ENCODE assay signal across 8 cellular contexts in genomic region chr19:38869160-38869835, GRCh38. TPM values are rescaled to one million over a fixed set of nuclear protein-coding genes. Genes with fewer than 3 reads are reported as not detected.
DNase-seq lines count a peak whose midpoint lies in the region; ATAC-seq and TF ChIP-seq lines count a peak whose summit lies in the region.

No MANE protein-coding gene starts in this region.

- H3K9me2 ChIP-seq in OCI-LY1 (ENCODE audit: low read depth, low read length), result no peaks in the 10 kb centered on the region

- H3K79me2 ChIP-seq in OCI-LY1 (ENCODE audit: insufficient read depth, low read length), result no peaks in the 10 kb centered on the region

- H3K4me2 ChIP-seq in OCI-LY1 (ENCODE audit: low read length), result peak overlapping the region; percentile 92

- peaks cover 38 to 66% (median 58%) of the 10 kb centered on the region in 3 donors for H3K4me1 Mint-ChIP-seq in CD8-positive, alpha-beta memory T cell
- peaks cover 7% of the 10 kb centered on the region for H3K4me1 Mint-ChIP-seq in endothelial cell (ENCODE audit: unreplicated experiment)
- H3K4me1 Mint-ChIP-seq in natural killer cell treated with Interleukin-12 subunit alpha and Interleukin-12 subunit beta and Interleukin-15 and Interleukin-18, amount 100 ng/mL, for 72 hours (ENCODE audit: low read depth in 2 of 2), result peaks cover 27 to 38% of the 10 kb centered on the region in 2 donors

- H4K20me1 ChIP-seq in OCI-LY1 (ENCODE audit: insufficient read depth, low read length), result no peaks in the 10 kb centered on the region

- H2AFZ ChIP-seq in OCI-LY1 (ENCODE audit: low read length), result no peak overlapping the region

- peak overlapping the region; percentile 48 to 97 (median 94) for H3K27ac Mint-ChIP-seq in CD8-positive, alpha-beta memory T cell
- H3K27ac Mint-ChIP-seq in endothelial cell (ENCODE audit: unreplicated experiment), result no peak overlapping the region
- peak overlapping the region; percentile 81 to 84 for H3K27ac Mint-ChIP-seq in natural killer cell treated with Interleukin-12 subunit alpha and Interleukin-12 subunit beta and Interleukin-15 and Interleukin-18, amount 100 ng/mL, for 72 hours

- peaks cover 6% of the 10 kb centered on the region; the same call in 1 of the 2 replicates for H3F3A ChIP-seq in OCI-LY1 (ENCODE audit: insufficient read depth, low read length)

- TF ChIP-seq CTCF in OCI-LY1 (IDR thresholded peaks at IDR 0.05; ENCODE audit: low read length) (no peak), endothelial cell (IDR thresholded peaks at IDR 0.05; ENCODE audit: unreplicated experiment) (no peak)

- H3K27me3 Mint-ChIP-seq in CD8-positive, alpha-beta memory T cell, result no peaks in the 10 kb centered on the region
- H3K27me3 Mint-ChIP-seq in endothelial cell (ENCODE audit: unreplicated experiment), result no peaks in the 10 kb centered on the region
- H3K27me3 Mint-ChIP-seq in natural killer cell treated with Interleukin-12 subunit alpha and Interleukin-12 subunit beta and Interleukin-15 and Interleukin-18, amount 100 ng/mL, for 72 hours, result no peaks in the 10 kb centered on the region

- POLR2A ChIA-PET in CD8-positive, alpha-beta memory T cell (lab: Charles Lee), result interaction anchor here (0.7 to 3.7 kb wide), 8 partner anchors 8 to 135 kb away, joined by 3 to 33 read pairs (median 6); partner anchors contain the start of gene ECH1

- peak in 3 of 5 donors; percentile 38 to 57 (median 42) for DNase-seq in CD8-positive, alpha-beta memory T cell
- no peak for DNase-seq in endothelial cell (ENCODE audit: low spot score)
- no peak for DNase-seq in natural killer cell treated with Interleukin-12 subunit alpha and Interleukin-12 subunit beta and Interleukin-15 and Interleukin-18, amount 100 ng/mL, for 72 hours (ENCODE audit: low spot score)
- no peak for DNase-seq in OCI-M2 (lab: John Stamatoyannopoulos, UW; ENCODE audit: unreplicated experiment)
- DNase-seq in MV-4-11 (lab: John Stamatoyannopoulos, UW), result no peak
- no peak for DNase-seq in cerebellar nuclear complex (lab: John Stamatoyannopoulos, UW)

- peak overlapping the region; percentile 78 for H3K4me3 ChIP-seq in CD8-positive, alpha-beta memory T cell (ENCODE audit: low read length)
- H3K4me3 ChIP-seq in OCI-LY1 (ENCODE audit: low read depth, low read length, poor library complexity, severe bottlenecking), result peak overlapping the region; percentile 64

- H3K9ac ChIP-seq in OCI-LY1 (ENCODE audit: low read length), result peak overlapping the region; percentile 77

- no peaks in the 10 kb centered on the region for H3K9me3 ChIP-seq in CD8-positive, alpha-beta memory T cell (ENCODE audit: low read length)
- H3K9me3 ChIP-seq in OCI-LY1 (ENCODE audit: low read length), result no peaks in the 10 kb centered on the region

- no peaks in the 10 kb centered on the region for H3K36me3 ChIP-seq in CD8-positive, alpha-beta memory T cell (ENCODE audit: insufficient read depth, low read length)
- 0 out of 2 replicates have a peak, but pooled peaks cover 6% of the 10 kb centered on the region for H3K36me3 ChIP-seq in OCI-LY1 (ENCODE audit: insufficient read depth, low read length)

- H3K36me3 Mint-ChIP-seq in CD8-positive, alpha-beta memory T cell, result peaks cover 3 to 34% (median 7%) of the 10 kb centered on the region in 3 donors
- H3K36me3 Mint-ChIP-seq in endothelial cell (ENCODE audit: low read depth, unreplicated experiment), result peaks cover 4% of the 10 kb centered on the region
- H3K36me3 Mint-ChIP-seq in natural killer cell treated with Interleukin-12 subunit alpha and Interleukin-12 subunit beta and Interleukin-15 and Interleukin-18, amount 100 ng/mL, for 72 hours, result no peaks in the 10 kb centered on the region

- peaks cover 44% of the 10 kb centered on the region for H3K4me1 ChIP-seq in CD8-positive, alpha-beta memory T cell (ENCODE audit: insufficient read depth, low read length)
- H3K4me1 ChIP-seq in OCI-LY1 (ENCODE audit: insufficient read depth, low read length, severe bottlenecking), result peaks cover 58% of the 10 kb centered on the region

- no peaks in the 10 kb centered on the region for H3K27me3 ChIP-seq in CD8-positive, alpha-beta memory T cell (ENCODE audit: insufficient read depth, low read length, poor library complexity, severe bottlenecking)
- no peaks in the 10 kb centered on the region for H3K27me3 ChIP-seq in OCI-LY1 (ENCODE audit: insufficient read depth, low read length)

- peaks cover 0 to 2% (median 0%) of the 10 kb centered on the region in 5 donors for H3K9me3 Mint-ChIP-seq in CD8-positive, alpha-beta memory T cell
- no peaks in the 10 kb centered on the region for H3K9me3 Mint-ChIP-seq in endothelial cell (ENCODE audit: unreplicated experiment)
- peaks cover 6% of the 10 kb centered on the region for H3K9me3 Mint-ChIP-seq in natural killer cell treated with Interleukin-12 subunit alpha and Interleukin-12 subunit beta and Interleukin-15 and Interleukin-18, amount 100 ng/mL, for 72 hours

- H3K27ac ChIP-seq in CD8-positive, alpha-beta memory T cell (ENCODE audit: low read depth, low read length), result peak overlapping the region; percentile 66
- peak overlapping the region; percentile 84 for H3K27ac ChIP-seq in OCI-LY1 (ENCODE audit: low read depth, low read length, poor library complexity, severe bottlenecking)

- ATAC-seq in natural killer cell treated with Interleukin-12 subunit alpha and Interleukin-12 subunit beta and Interleukin-15 and Interleukin-18, amount 100 ng/mL, for 72 hours, result peak in 1 of 2 donors; percentile 14
- ATAC-seq in HG02763 (IDR thresholded peaks at IDR 0.05; ENCODE audit: unreplicated experiment), result no peak

- CTCF ChIA-PET in CD8-positive, alpha-beta memory T cell (lab: Charles Lee), result interaction anchor here (0.7 to 4.6 kb wide), 23 partner anchors 9 to 467 kb away, joined by 3 to 38 read pairs (median 5); partner anchors contain the start of genes ECH1, FAM98C, MRPS12 and NFKBIB

- H3K4me3 Mint-ChIP-seq in CD8-positive, alpha-beta memory T cell, result peak overlapping the region; percentile 87 to 94 (median 91)
- peak overlapping the region; percentile 37 for H3K4me3 Mint-ChIP-seq in endothelial cell (ENCODE audit: unreplicated experiment)
- H3K4me3 Mint-ChIP-seq in natural killer cell treated with Interleukin-12 subunit alpha and Interleukin-12 subunit beta and Interleukin-15 and Interleukin-18, amount 100 ng/mL, for 72 hours, result peak overlapping the region; percentile 90

RNA-seq across cellular contexts. Expression of gene RINL, which starts 8.8 kb away (rescaled TPM):
- total RNA-seq in CD8-positive, alpha-beta memory T cell, result 10 to 100 TPM; 82.3 to 85.4 TPM
- polyA plus RNA-seq in CD8-positive, alpha-beta memory T cell, result 42.6 TPM
- total RNA-seq in endothelial cell (ENCODE audit: unreplicated experiment), result 5.6 TPM
- total RNA-seq in natural killer cell treated with Interleukin-12 subunit alpha and Interleukin-12 subunit beta and Interleukin-15 and Interleukin-18, amount 100 ng/mL, for 72 hours, result 10 to 100 TPM; 58.1 to 63.8 TPM

RNA-seq across cellular contexts. Expression of gene HNRNPL, which starts 19.5 kb away (rescaled TPM):
- 100 to 1,000 TPM; 656 to 679 TPM for total RNA-seq in CD8-positive, alpha-beta memory T cell
- 73.4 TPM for polyA plus RNA-seq in CD8-positive, alpha-beta memory T cell
- 343 TPM for total RNA-seq in endothelial cell (ENCODE audit: unreplicated experiment)
- 100 to 1,000 TPM; 559 to 561 TPM for total RNA-seq in natural killer cell treated with Interleukin-12 subunit alpha and Interleukin-12 subunit beta and Interleukin-15 and Interleukin-18, amount 100 ng/mL, for 72 hours

RNA-seq across cellular contexts. Expression of gene SIRT2, which starts 30.1 kb away (rescaled TPM):
- 10 to 100 TPM; 33.6 to 36.5 TPM for total RNA-seq in CD8-positive, alpha-beta memory T cell
- polyA plus RNA-seq in CD8-positive, alpha-beta memory T cell, result 51.2 TPM
- 45.9 TPM for total RNA-seq in endothelial cell (ENCODE audit: unreplicated experiment)
- 10 to 100 TPM; 60.9 to 87.3 TPM for total RNA-seq in natural killer cell treated with Interleukin-12 subunit alpha and Interleukin-12 subunit beta and Interleukin-15 and Interleukin-18, amount 100 ng/mL, for 72 hours

RNA-seq across cellular contexts. Expression of gene NFKBIB, which starts 30.5 kb away (rescaled TPM):
- 100 to 1,000 TPM; 107 to 116 TPM for total RNA-seq in CD8-positive, alpha-beta memory T cell
- 15.6 TPM for polyA plus RNA-seq in CD8-positive, alpha-beta memory T cell
- 16.9 TPM for total RNA-seq in endothelial cell (ENCODE audit: unreplicated experiment)
- total RNA-seq in natural killer cell treated with Interleukin-12 subunit alpha and Interleukin-12 subunit beta and Interleukin-15 and Interleukin-18, amount 100 ng/mL, for 72 hours, result 100 to 1,000 TPM; 106 to 108 TPM

RNA-seq across cellular contexts. Expression of gene ECH1, which starts 37.7 kb away (rescaled TPM):
- 100 to 1,000 TPM; 111 to 114 TPM for total RNA-seq in CD8-positive, alpha-beta memory T cell
- polyA plus RNA-seq in CD8-positive, alpha-beta memory T cell, result 272 TPM
- 101 TPM for total RNA-seq in endothelial cell (ENCODE audit: unreplicated experiment)
- 100 to 1,000 TPM; 104 to 163 TPM for total RNA-seq in natural killer cell treated with Interleukin-12 subunit alpha and Interleukin-12 subunit beta and Interleukin-15 and Interleukin-18, amount 100 ng/mL, for 72 hours

Comparison
In these comparisons a context has a peak if more than half of its experiments do, and no peak if none do; other contexts are left out.
1. DNase-seq: peak in CD8-positive, alpha-beta memory T cell (3 of 5); none in endothelial cell (single experiment), natural killer cell treated with Interleukin-12 subunit alpha and Interleukin-12 subunit beta and Interleukin-15 and Interleukin-18, amount 100 ng/mL, for 72 hours (single experiment), OCI-M2 (single experiment), MV-4-11 (single experiment) and cerebellar nuclear complex (0 of 2).
2. H3K4me3 Mint-ChIP-seq: peak in every context shown above with its lines; median percentile 91 in CD8-positive, alpha-beta memory T cell; 90 in natural killer cell treated with Interleukin-12 subunit alpha and Interleukin-12 subunit beta and Interleukin-15 and Interleukin-18, amount 100 ng/mL, for 72 hours; 37 in endothelial cell.